ENCODE assay signal across 1 cellular context in the genomic region with DNA sequence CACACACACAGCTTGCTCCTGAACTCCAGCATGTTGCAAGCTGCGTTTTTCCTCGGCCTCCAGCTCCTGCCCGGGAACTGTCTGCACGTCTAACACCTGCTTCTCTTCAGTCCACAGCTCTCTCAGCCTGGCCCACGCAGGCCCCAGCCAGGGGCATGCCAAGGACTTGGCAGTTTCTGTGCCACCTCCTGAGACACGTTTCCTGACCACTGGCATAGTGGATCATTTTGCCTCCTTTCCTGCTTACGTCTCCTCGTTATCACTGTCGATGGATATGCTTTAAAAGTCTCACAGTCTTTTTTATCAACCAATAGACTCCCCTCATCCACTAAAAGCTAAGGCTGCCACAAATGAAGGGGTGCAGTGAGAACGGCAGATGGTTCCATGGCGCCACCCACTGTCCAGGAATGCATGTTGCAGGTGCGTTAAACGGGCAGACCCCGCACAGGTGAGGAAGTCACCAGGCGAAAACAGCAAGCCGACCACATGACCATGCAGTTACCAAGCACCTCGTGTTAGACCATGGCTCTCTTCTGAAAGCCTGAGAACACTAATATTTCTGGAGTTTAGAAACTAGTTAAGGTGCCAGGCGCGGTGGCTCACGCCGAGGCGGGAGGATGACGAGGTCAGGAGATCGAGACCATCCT.
TF ChIP-seq lines count a peak whose summit lies in the region.

No MANE protein-coding gene starts in this region.

TF ChIP-seq in HEK293T, 16 proteins besides CTCF, POLR2A, EP300 and RAD21 (continued from another document):
- TF ChIP-seq, protein P1, sequence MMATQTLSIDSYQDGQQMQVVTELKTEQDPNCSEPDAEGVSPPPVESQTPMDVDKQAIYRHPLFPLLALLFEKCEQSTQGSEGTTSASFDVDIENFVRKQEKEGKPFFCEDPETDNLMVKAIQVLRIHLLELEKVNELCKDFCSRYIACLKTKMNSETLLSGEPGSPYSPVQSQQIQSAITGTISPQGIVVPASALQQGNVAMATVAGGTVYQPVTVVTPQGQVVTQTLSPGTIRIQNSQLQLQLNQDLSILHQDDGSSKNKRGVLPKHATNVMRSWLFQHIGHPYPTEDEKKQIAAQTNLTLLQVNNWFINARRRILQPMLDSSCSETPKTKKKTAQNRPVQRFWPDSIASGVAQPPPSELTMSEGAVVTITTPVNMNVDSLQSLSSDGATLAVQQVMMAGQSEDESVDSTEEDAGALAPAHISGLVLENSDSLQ (IDR thresholded peaks at IDR 0.05): no peak
- TF ChIP-seq HDGF (IDR thresholded peaks at IDR 0.05; ENCODE audit: borderline replicate concordance): no peak
- no peak for TF ChIP-seq CTBP1 (IDR thresholded peaks at IDR 0.05; ENCODE audit: borderline replicate concordance)
- no peak for TF ChIP-seq ELF4 (IDR thresholded peaks at IDR 0.05)
- TF ChIP-seq SP1 (IDR thresholded peaks at IDR 0.05): no peak
- no peak for TF ChIP-seq NFRKB (IDR thresholded peaks at IDR 0.05)
- no peak for TF ChIP-seq TARDBP (IDR thresholded peaks at IDR 0.05)
- TF ChIP-seq LEF1 (IDR thresholded peaks at IDR 0.05; ENCODE audit: borderline replicate concordance): no peak
- TF ChIP-seq SUZ12 (IDR thresholded peaks at IDR 0.05): no peak
